7 cellular contexts compared by ENCODE assay signal in genomic region chr4:124480061-124480460, GRCh38.
"Had no signal": no experiment of that assay in that cellular context is flagged by ENCODE, and none has a peak within 500 bp of the region (broad histone marks: within the 10 kb centered on the region; RNA-seq: fewer than 3 reads in every experiment).

No MANE protein-coding gene starts in this region.

- H3K4me1 Mint-ChIP-seq: IgD-negative memory B cell had no signal

- H3K27ac Mint-ChIP-seq: IgD-negative memory B cell had no signal

- H3K36me3 Mint-ChIP-seq: IgD-negative memory B cell had no signal

- H3K27me3 Mint-ChIP-seq: IgD-negative memory B cell had no signal

- DNase-seq: IMR-90, KBM-7, KG1 had no signal

- FAIRE-seq: HTR-8/SVneo, K562 had no signal

- H3K4me3 Mint-ChIP-seq: IgD-negative memory B cell had no signal

- H3K27ac ChIP-seq: HL-60 had no signal

- ATAC-seq: K562 had no signal

- H3K4me3 ChIP-seq: K562 had no signal
